ENCODE assay signal across 8 cellular contexts in the genomic region with DNA sequence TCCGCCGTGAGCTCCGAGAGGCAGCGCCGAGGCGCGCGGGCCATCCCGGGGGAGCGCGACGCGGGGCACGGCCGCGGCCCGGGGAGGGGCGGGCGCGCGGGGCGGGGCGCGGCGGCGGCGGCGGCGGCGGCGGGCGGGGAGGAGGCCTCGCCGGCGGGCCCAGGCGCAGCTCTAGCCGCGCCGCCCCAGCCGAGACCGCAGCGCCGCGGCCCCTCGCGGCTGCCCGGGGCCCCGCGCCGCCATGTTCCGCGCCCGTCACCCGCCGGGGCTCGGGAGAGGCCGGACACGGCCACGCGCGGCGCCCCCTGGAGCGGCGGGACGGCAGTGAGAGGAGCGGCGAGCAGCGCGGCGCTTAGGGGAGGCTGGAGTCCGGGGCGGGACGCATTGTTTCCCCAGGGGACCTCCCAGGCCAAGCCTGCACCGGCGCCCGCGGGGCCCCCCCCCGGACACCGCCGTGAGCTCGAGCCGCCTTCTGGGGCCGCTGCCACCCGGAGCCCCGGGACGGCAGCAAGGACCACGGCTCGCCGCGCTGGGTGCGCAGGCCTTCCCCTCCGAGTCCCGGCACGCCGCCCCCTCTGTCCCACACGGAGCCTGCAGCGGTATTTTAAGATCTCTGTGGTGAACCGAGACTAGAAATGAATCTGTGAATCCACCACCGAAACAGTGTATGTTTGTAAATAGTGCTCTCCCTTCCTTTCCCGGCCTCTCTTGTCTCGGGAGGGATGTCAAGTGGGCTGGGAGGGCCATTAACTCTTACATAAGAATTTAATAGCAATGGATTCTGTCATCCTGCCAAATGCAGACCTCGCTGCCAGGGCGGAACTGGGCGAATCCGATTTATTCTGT. TPM values are rescaled to one million over a fixed set of nuclear protein-coding genes. Genes with fewer than 3 reads are reported as not detected.
DNase-seq lines count a peak whose midpoint lies in the region; ATAC-seq and TF ChIP-seq lines count a peak whose summit lies in the region.

A gene (minus strand): TSS at position 60 of the 846 bp plus-strand sequence. CDS start 172 bp downstream, outside the sequence.

- H3K4me2 ChIP-seq in OCI-LY1 (ENCODE audit: low read length) (peak within 1 kb of the TSS; percentile 86), neuronal stem cell (ENCODE audit: insufficient read depth, low read length, poor library complexity, severe bottlenecking) (peak within 1 kb of the TSS; percentile 79)

- H3K9me2 ChIP-seq in OCI-LY1 (ENCODE audit: low read depth, low read length): no peaks in the 10 kb centered on the region

- intact Hi-C loops in vagina (cut with DNase I): loop anchor here (10.0 kb wide), 1 partner anchor 113 kb away; no protein-coding TSS in a partner anchor

- peak within 1 kb of the TSS; percentile 81 for H3K23ac ChIP-seq in neuronal stem cell (ENCODE audit: low read depth, low read length, poor library complexity)

- H2BK12ac ChIP-seq in neuronal stem cell (ENCODE audit: low read length): peak within 1 kb of the TSS; percentile 47

- no peak within 1 kb of the TSS for H4K8ac ChIP-seq in neuronal stem cell (ENCODE audit: low read depth, low read length)

- no peak within 1 kb of the TSS for H2AFZ ChIP-seq in OCI-LY1 (ENCODE audit: low read length)
- peak within 1 kb of the TSS; percentile 97 for H2AFZ ChIP-seq in neuronal stem cell (ENCODE audit: low read length)

- H3K4ac ChIP-seq in neuronal stem cell (ENCODE audit: low read length): no peak within 1 kb of the TSS

- peak within 1 kb of the TSS; percentile 94 for H3K18ac ChIP-seq in neuronal stem cell (ENCODE audit: low read length)

- H3K27ac Mint-ChIP-seq in activated naive CD8-positive, alpha-beta T cell treated with anti-CD3 and anti-CD28 coated beads for 36 hours: no peak within 1 kb of the TSS
- peak within 1 kb of the TSS; percentile 82 for H3K27ac Mint-ChIP-seq in glutamatergic neuron (ENCODE audit: unreplicated experiment)

- H4K91ac ChIP-seq in neuronal stem cell (ENCODE audit: low read depth, low read length, poor library complexity): no peak within 1 kb of the TSS

- H2BK5ac ChIP-seq in neuronal stem cell (ENCODE audit: low read length): peak within 1 kb of the TSS; percentile 32

- no peaks in the 10 kb centered on the region for H3K79me2 ChIP-seq in OCI-LY1 (ENCODE audit: insufficient read depth, low read length)

- no peaks in the 10 kb centered on the region for H3K36me3 ChIP-seq in OCI-LY1 (ENCODE audit: insufficient read depth, low read length)
- peaks cover 0 to 12% of the 10 kb centered on the region in 2 donors for H3K36me3 ChIP-seq in neuronal stem cell (replicated peaks in 1 of 2; ENCODE audit: control insufficient read depth in 2 of 2, insufficient read depth in 2 of 2, low read length in 2 of 2)
- no peaks in the 10 kb centered on the region for H3K36me3 ChIP-seq in vagina

- peak within 1 kb of the TSS; percentile 52 for H3K9ac ChIP-seq in OCI-LY1 (ENCODE audit: low read length)
- peak within 1 kb of the TSS; percentile 80 for H3K9ac ChIP-seq in neuronal stem cell (ENCODE audit: low read depth, low read length, poor library complexity)

- H3K4me1 ChIP-seq in OCI-LY1 (ENCODE audit: insufficient read depth, low read length, severe bottlenecking) (peaks cover 8% of the 10 kb centered on the region), neuronal stem cell (ENCODE audit: control insufficient read depth in 2 of 2, insufficient read depth in 1 of 2, low read depth in 1 of 2, low read length in 2 of 2) (peaks cover 4 to 10% of the 10 kb centered on the region in 2 donors), vagina (peaks cover 43% of the 10 kb centered on the region)

- H4K20me1 ChIP-seq in OCI-LY1 (ENCODE audit: insufficient read depth, low read length): no peaks in the 10 kb centered on the region

- H3K4me1 Mint-ChIP-seq in activated naive CD8-positive, alpha-beta T cell treated with anti-CD3 and anti-CD28 coated beads for 36 hours: peaks cover 9% of the 10 kb centered on the region
- peaks cover 14% of the 10 kb centered on the region for H3K4me1 Mint-ChIP-seq in glutamatergic neuron (ENCODE audit: low read depth, unreplicated experiment)

- WGBS in neuronal stem cell (ENCODE audit: extremely low coverage in 2 of 2, insufficient read length in 2 of 2, insufficient replicate concordance in 1 of 2), 2 donors: no CpG with 5 or more reads among the region's 105 CpGs

- DNase-seq in DMS153 treated with DMSO at 0.1 percent for 48 hours (lab: John Stamatoyannopoulos, UW; ENCODE audit: unreplicated experiment) (peak; percentile 29), HS-27A (ENCODE audit: low read depth) (peak; percentile 52), glutamatergic neuron (peak; percentile 60), neuronal stem cell (ENCODE audit: low spot score) (peak; percentile 48), vagina (ENCODE audit: extremely low spot score in 2 of 2) (peak in 1 of 2 donors; percentile 86)
- peak; percentile 56 for DNase-seq in activated naive CD8-positive, alpha-beta T cell treated with anti-CD3 and anti-CD28 coated beads for 36 hours

- peak within 1 kb of the TSS; percentile 8 for H2AK5ac ChIP-seq in neuronal stem cell (ENCODE audit: low read depth, low read length)

- H3F3A ChIP-seq in OCI-LY1 (ENCODE audit: insufficient read depth, low read length): no peaks in the 10 kb centered on the region

- H2BK120ac ChIP-seq in neuronal stem cell (ENCODE audit: low read depth, low read length): no peak within 1 kb of the TSS

- H3K4me3 Mint-ChIP-seq in activated naive CD8-positive, alpha-beta T cell treated with anti-CD3 and anti-CD28 coated beads for 36 hours: peak within 1 kb of the TSS; percentile 78
- peak within 1 kb of the TSS; percentile 96 for H3K4me3 Mint-ChIP-seq in glutamatergic neuron (ENCODE audit: unreplicated experiment)

- no peaks in the 10 kb centered on the region for H3K9me3 ChIP-seq in OCI-LY1 (ENCODE audit: low read length)
- H3K9me3 ChIP-seq in neuronal stem cell (replicated peaks in 1 of 2; ENCODE audit: control insufficient read depth in 2 of 2, insufficient read depth in 1 of 2, low read depth in 1 of 2, low read length in 2 of 2): no peaks in the 10 kb centered on the region
- no peaks in the 10 kb centered on the region for H3K9me3 ChIP-seq in vagina

- TF ChIP-seq POLR2A in vagina (IDR thresholded peaks at IDR 0.05): no peak

- H2BK15ac ChIP-seq in neuronal stem cell (ENCODE audit: low read length): no peak within 1 kb of the TSS

- peaks cover 3% of the 10 kb centered on the region for H3K79me1 ChIP-seq in neuronal stem cell (ENCODE audit: low read depth, low read length)

- TF ChIP-seq CTCF in OCI-LY1 (IDR thresholded peaks at IDR 0.05; ENCODE audit: low read length): no peak
- TF ChIP-seq CTCF in glutamatergic neuron (IDR thresholded peaks at IDR 0.05; ENCODE audit: partially characterized antibody, unreplicated experiment): peak; percentile 17
- no peak for TF ChIP-seq CTCF in vagina (IDR thresholded peaks at IDR 0.05)

- H3K36me3 Mint-ChIP-seq in activated naive CD8-positive, alpha-beta T cell treated with anti-CD3 and anti-CD28 coated beads for 36 hours: no peaks in the 10 kb centered on the region
- H3K36me3 Mint-ChIP-seq in glutamatergic neuron (ENCODE audit: unreplicated experiment): no peaks in the 10 kb centered on the region

- peak; percentile 83 for ATAC-seq in GM21447 (IDR thresholded peaks at IDR 0.05; ENCODE audit: unreplicated experiment)

- H3K27me3 ChIP-seq in OCI-LY1 (ENCODE audit: insufficient read depth, low read length) (no peaks in the 10 kb centered on the region), neuronal stem cell (ENCODE audit: control insufficient read depth in 3 of 3, insufficient read depth in 3 of 3, low read depth in 1 of 3, low read length in 3 of 3) (peaks cover 0 to 3% (median 0%) of the 10 kb centered on the region in 3 experiments), vagina (no peaks in the 10 kb centered on the region)

- no peaks in the 10 kb centered on the region for H3K9me3 Mint-ChIP-seq in activated naive CD8-positive, alpha-beta T cell treated with anti-CD3 and anti-CD28 coated beads for 36 hours
- H3K9me3 Mint-ChIP-seq in glutamatergic neuron (ENCODE audit: unreplicated experiment): peaks cover 10% of the 10 kb centered on the region

- H3K14ac ChIP-seq in neuronal stem cell (ENCODE audit: low read length): peak within 1 kb of the TSS; percentile 60

- H3K4me3 ChIP-seq in OCI-LY1 (ENCODE audit: low read depth, low read length, poor library complexity, severe bottlenecking): peak within 1 kb of the TSS; percentile 62
- H3K4me3 ChIP-seq in neuronal stem cell (ENCODE audit: low read length in 2 of 2): peak within 1 kb of the TSS; percentile 92 to 96
- peak within 1 kb of the TSS; percentile 81 to 82 for H3K4me3 ChIP-seq in vagina

- H3K27me3 Mint-ChIP-seq in activated naive CD8-positive, alpha-beta T cell treated with anti-CD3 and anti-CD28 coated beads for 36 hours: peaks cover 87% of the 10 kb centered on the region
- H3K27me3 Mint-ChIP-seq in glutamatergic neuron (ENCODE audit: unreplicated experiment): peaks cover 6% of the 10 kb centered on the region

- no peak within 1 kb of the TSS for H3K27ac ChIP-seq in OCI-LY1 (ENCODE audit: low read depth, low read length, poor library complexity, severe bottlenecking)
- H3K27ac ChIP-seq in neuronal stem cell (replicated peaks; ENCODE audit: low read length): peak within 1 kb of the TSS; percentile 78
- peak within 1 kb of the TSS; percentile 96 for H3K27ac ChIP-seq in vagina

RNA-seq across cellular contexts. Expression of the gene that starts here (rescaled TPM):
- not detected for total RNA-seq in activated naive CD8-positive, alpha-beta T cell treated with anti-CD3 and anti-CD28 coated beads for 36 hours
- total RNA-seq in glutamatergic neuron (ENCODE audit: unreplicated experiment): 26.7 TPM
- 9.1 TPM for polyA plus RNA-seq in neuronal stem cell (2013, experiment 1 of 2)
- 9.1 TPM for polyA plus RNA-seq in neuronal stem cell (2013, experiment 2 of 2)
- total RNA-seq in vagina: 43.0 TPM

Comparison
In these comparisons a context has a peak if more than half of its experiments do, and no peak if none do; other contexts are left out.
1. RNA of the gene that starts here (total RNA-seq): 43.0 TPM in vagina (single experiment) and 26.7 TPM in glutamatergic neuron (single experiment); not detected in activated naive CD8-positive, alpha-beta T cell treated with anti-CD3 and anti-CD28 coated beads for 36 hours; every median in the first group is over 10 times any median in the second.
2. Peak in DNase-seq in activated naive CD8-positive, alpha-beta T cell treated with anti-CD3 and anti-CD28 coated beads for 36 hours; RNA of the gene not detected or under 1 TPM.
3. Peak in every context shown above with its lines, with median percentiles within 50 percentile points of each other: H3K4me3 ChIP-seq.